30 cellular contexts compared by ENCODE assay signal in the genomic region with DNA sequence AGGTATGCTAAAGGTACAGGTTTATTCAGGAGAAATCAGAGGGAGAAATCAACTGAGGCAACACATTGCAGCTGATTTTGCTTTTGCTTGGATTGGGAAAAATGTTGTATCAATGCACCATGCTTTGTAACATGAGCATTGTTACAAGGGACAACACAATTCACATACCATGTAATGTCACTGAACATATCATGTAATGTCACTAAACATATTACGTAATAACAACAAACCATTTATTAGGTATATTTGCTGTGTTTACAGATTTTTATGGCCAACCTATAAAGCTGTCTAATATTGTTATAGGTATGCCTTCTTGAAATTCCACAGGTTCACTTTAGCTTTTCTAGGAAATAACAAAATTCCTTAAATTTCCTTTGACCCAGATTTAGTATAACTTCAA.
"Had no signal": no experiment of that assay in that cellular context is flagged by ENCODE, and none has a peak within 500 bp of the region (broad histone marks: within the 10 kb centered on the region; RNA-seq: fewer than 3 reads in every experiment).

No MANE protein-coding gene starts in this region.

- H3K27ac ChIP-seq: neutrophil, parathyroid adenoma, psoas muscle, skin epidermis, spleen, suprapubic skin, testis, tibial artery, transverse colon, upper lobe of right lung, uterus had no signal

- H2AFZ ChIP-seq: parathyroid adenoma had no signal

- H3K9me3 ChIP-seq: neutrophil, psoas muscle, spleen, suprapubic skin, testis, tibial artery, transverse colon, upper lobe of right lung, uterus had no signal

- H3K9ac ChIP-seq: parathyroid adenoma had no signal

- H3K4me1 ChIP-seq: parathyroid adenoma, testis, uterus had no signal

- H3K4me3 ChIP-seq: psoas muscle, skin epidermis, smooth muscle cell, spleen, suprapubic skin, testis, tibial artery, transverse colon, upper lobe of right lung, uterus had no signal

- H3K79me2 ChIP-seq: parathyroid adenoma had no signal

- ATAC-seq: naive thymus-derived CD8-positive, alpha-beta T cell; natural killer cell treated with Interleukin-12 subunit alpha and Interleukin-12 subunit beta and Interleukin-15 and Interleukin-18, amount 100 ng/mL, for 72 hours; psoas muscle; right cardiac atrium; sciatic nerve; stimulated activated memory B cell treated with anti-CD40 and anti-IgM and Interleukin-4, amounts not matched to agents 10 μg/mL and 1 μg/mL and 100 μg/mL, for 72 hours; stimulated activated naive CD8-positive, alpha-beta T cell treated with anti-CD3 and anti-CD28 coated beads, Interleukin-15, amount 100 ng/mL, for 72 hours; stimulated activated naive CD8-positive, alpha-beta T cell treated with anti-CD3 and anti-CD28 coated beads, Interleukin-15, Interleukin-2, amounts not matched to agents 100 U/mL and 50 U/mL, for 24 hours; upper lobe of right lung had no signal

- H3K4me2 ChIP-seq: smooth muscle cell had no signal

- DNase-seq: naive B cell; naive thymus-derived CD8-positive, alpha-beta T cell; nephron progenitor cell; nucleus accumbens; posterior cingulate gyrus; psoas muscle; right cardiac atrium; spleen; stimulated activated CD4-positive, alpha-beta T cell treated with anti-CD3 and anti-CD28 coated beads, Interleukin-12 subunit alpha, Interleukin-12 subunit beta, amount 100 ng/mL, for 4 hours; stimulated activated CD4-positive, alpha-beta T cell treated with anti-CD3 and anti-CD28 coated beads, Interleukin-1b, Interleukin-23, amount 100 ng/mL, for 48 hours; stimulated activated CD4-positive, alpha-beta T cell treated with anti-CD3 and anti-CD28 coated beads, Interleukin-4, amount 100 ng/mL, for 1 hour; stimulated activated CD4-positive, alpha-beta T cell treated with anti-CD3 and anti-CD28 coated beads, Interleukin-4, amount 100 ng/mL, for 4 hours; stimulated activated CD8-positive, alpha-beta memory T cell treated with anti-CD3 and anti-CD28 coated beads, Interleukin-4, amount 100 ng/mL, for 48 hours; stimulated activated naive CD4-positive, alpha-beta T cell; stimulated activated naive CD8-positive, alpha-beta T cell treated with anti-CD3 and anti-CD28 coated beads, Interleukin-15, amount 100 ng/mL, for 72 hours; stimulated activated naive CD8-positive, alpha-beta T cell treated with anti-CD3 and anti-CD28 coated beads, Interleukin-15, Interleukin-2, amounts not matched to agents 100 U/mL and 50 U/mL, for 24 hours; substantia nigra; testis; tibial artery; transverse colon; upper lobe of right lung; uterus had no signal

- H3K27me3 ChIP-seq: neutrophil, spleen, suprapubic skin, testis, tibial artery, transverse colon, upper lobe of right lung, uterus had no signal

- H3K36me3 ChIP-seq: neutrophil, spleen, suprapubic skin, tibial artery, transverse colon, upper lobe of right lung, uterus had no signal
